ENCODE assay signal across 16 cellular contexts in genomic region chr3:171189394-171189793, GRCh38.
DNase-seq lines count a peak whose midpoint lies in the region; ATAC-seq and TF ChIP-seq lines count a peak whose summit lies in the region.
"Had no signal": no experiment of that assay in that cellular context is flagged by ENCODE, and none has a peak within 500 bp of the region (broad histone marks: within the 10 kb centered on the region; RNA-seq: fewer than 3 reads in every experiment).

No MANE protein-coding gene starts in this region.

- H3K9me3 Mint-ChIP-seq in CD4-positive, alpha-beta T cell: no peaks in the 10 kb centered on the region
- H3K9me3 Mint-ChIP-seq: nephron progenitor cell had no signal

- H3K4me3 Mint-ChIP-seq in CD4-positive, alpha-beta T cell: no peak overlapping the region
- H3K4me3 Mint-ChIP-seq: nephron progenitor cell had no signal

- no peaks in the 10 kb centered on the region for H3K9me3 ChIP-seq in CD4-positive, alpha-beta T cell (ENCODE audit: control insufficient read depth, low read length)
- no peaks in the 10 kb centered on the region for H3K9me3 ChIP-seq in gastroesophageal sphincter
- no peaks in the 10 kb centered on the region for H3K9me3 ChIP-seq in upper lobe of right lung
- H3K9me3 ChIP-seq: right atrium auricular region had no signal

- intact Hi-C loops in CD4-positive, alpha-beta T cell (cut with DNase I, micrococcal nuclease): loop anchor here (5.0 to 10.0 kb wide), 2 partner anchors 265 to 268 kb away; no protein-coding TSS in a partner anchor
- intact Hi-C loops in upper lobe of right lung (cut with DNase I): no loop called here

- H3K4me1 ChIP-seq in gastroesophageal sphincter (peaks cover 6 to 47% (median 7%) of the 10 kb centered on the region in 3 donors), upper lobe of right lung (peaks cover 12% of the 10 kb centered on the region)

- H3K4me3 ChIP-seq in gastroesophageal sphincter (no peak overlapping the region), upper lobe of right lung (no peak overlapping the region)
- H3K4me3 ChIP-seq: right atrium auricular region had no signal

- TF ChIP-seq CTCF in CD4-positive, alpha-beta T cell (IDR thresholded peaks at IDR 0.05): no peak
- TF ChIP-seq CTCF in gastroesophageal sphincter (IDR thresholded peaks at IDR 0.05): no peak
- no peak for TF ChIP-seq CTCF in upper lobe of right lung (IDR thresholded peaks at IDR 0.05)

- 88 to 92% methylated on average over 2 of the region's 2 CpGs for WGBS in gastroesophageal sphincter (ENCODE audit: low coverage in 1 of 2), 2 donors

- peaks cover 74% of the 10 kb centered on the region for H3K36me3 Mint-ChIP-seq in CD4-positive, alpha-beta T cell (ENCODE audit: low read depth)

- TF ChIP-seq EP300 in gastroesophageal sphincter (IDR thresholded peaks at IDR 0.05): no peak

- no peaks in the 10 kb centered on the region for H3K27me3 Mint-ChIP-seq in CD4-positive, alpha-beta T cell

- peaks cover 30% of the 10 kb centered on the region for H3K4me1 Mint-ChIP-seq in CD4-positive, alpha-beta T cell (ENCODE audit: low read depth)

- POLR2A ChIA-PET in CD4-positive, alpha-beta T cell (lab: Charles Lee): interaction anchor here (1.0 kb wide), 1 partner anchor 60 kb away, joined by 3 read pairs; no protein-coding TSS in a partner anchor

- CTCF ChIA-PET in CD4-positive, alpha-beta T cell (lab: Charles Lee): interaction anchor here (0.9 kb wide), 1 partner anchor 377 kb away, joined by 3 read pairs; no protein-coding TSS in a partner anchor

- no peak for DNase-seq in CD4-positive, alpha-beta T cell
- DNase-seq in upper lobe of right lung (no peak), mesenteric fat pad (ENCODE audit: low spot score) (no peak)
- DNase-seq in stimulated activated CD8-positive, alpha-beta memory T cell treated with anti-CD3 and anti-CD28 coated beads, Interleukin-4, amount 100 ng/mL, for 48 hours: no peak
- DNase-seq: aorta; DMS79 treated with DMSO at 0.1 percent for 48 hours; NCI-H187 treated with DMSO at 0.1 percent for 48 hours; NCI-H526 treated with DMSO at 0.1 percent for 48 hours; nephron progenitor cell; stimulated activated CD4-positive, alpha-beta T cell treated with anti-CD3 and anti-CD28 coated beads, Interleukin-4, amount 100 ng/mL, for 24 hours had no signal

- peak overlapping the region; percentile 37 for H3K27ac Mint-ChIP-seq in CD4-positive, alpha-beta T cell
- H3K27ac Mint-ChIP-seq: nephron progenitor cell had no signal

- TF ChIP-seq POLR2A in gastroesophageal sphincter (IDR thresholded peaks at IDR 0.05): no peak

- H3K27ac ChIP-seq in CD4-positive, alpha-beta T cell (ENCODE audit: low read depth, low read length): no peak overlapping the region
- H3K27ac ChIP-seq in gastroesophageal sphincter (no peak overlapping the region), upper lobe of right lung (no peak overlapping the region)
- H3K27ac ChIP-seq: right atrium auricular region had no signal

- no peak for ATAC-seq in CD4-positive, alpha-beta T cell (ENCODE audit: poor library complexity)
- ATAC-seq in GM18499 (IDR thresholded peaks at IDR 0.05; ENCODE audit: insufficient read depth, unreplicated experiment): peak; percentile 29
- peak; percentile 46 for ATAC-seq in GM21576 (IDR thresholded peaks at IDR 0.05; ENCODE audit: unreplicated experiment)
- peak; percentile 70 for ATAC-seq in HG03442 (IDR thresholded peaks at IDR 0.05; ENCODE audit: unreplicated experiment)
- no peak for ATAC-seq in gastroesophageal sphincter
- ATAC-seq in upper lobe of right lung: no peak
- ATAC-seq: Right ventricle myocardium inferior had no signal

- no peaks in the 10 kb centered on the region for H3K27me3 ChIP-seq in CD4-positive, alpha-beta T cell (ENCODE audit: control insufficient read depth, insufficient read depth, low read length)
- H3K27me3 ChIP-seq in gastroesophageal sphincter (no peaks in the 10 kb centered on the region), upper lobe of right lung (no peaks in the 10 kb centered on the region)
- H3K27me3 ChIP-seq: right atrium auricular region had no signal

- H3K36me3 ChIP-seq in gastroesophageal sphincter: no peaks in the 10 kb centered on the region
- no peaks in the 10 kb centered on the region for H3K36me3 ChIP-seq in upper lobe of right lung
- H3K36me3 ChIP-seq: right atrium auricular region had no signal

Comparison
In these comparisons a context has a peak if more than half of its experiments do, and no peak if none do; other contexts are left out.
1. ATAC-seq: peak in GM18499 (single experiment), GM21576 (single experiment) and HG03442 (single experiment); none in CD4-positive, alpha-beta T cell (single experiment), gastroesophageal sphincter (single experiment) and upper lobe of right lung (single experiment).